ENCODE assay signal across 15 cellular contexts in genomic region chr20:54106162-54106561, GRCh38. TPM values are rescaled to one million over a fixed set of nuclear protein-coding genes. Genes with fewer than 3 reads are reported as not detected.
A peak's percentile ranks its signal among the peaks of the same experiment; 100 is the strongest.
DNase-seq lines count a peak whose midpoint lies in the region; ATAC-seq and TF ChIP-seq lines count a peak whose summit lies in the region.
"Had no signal": no experiment of that assay in that cellular context is flagged by ENCODE, and none has a peak within 500 bp of the region (broad histone marks: within the 10 kb centered on the region; RNA-seq: fewer than 3 reads in every experiment).

No MANE protein-coding gene starts in this region.

- H3K4me3 Mint-ChIP-seq in Calu3 (ENCODE audit: low read depth, unreplicated experiment): no peak overlapping the region
- H3K4me3 Mint-ChIP-seq: CD14-positive monocyte; CD4-positive, alpha-beta memory T cell had no signal

- H3K36me3 ChIP-seq in RWPE2 (ENCODE audit: low read depth): no peaks in the 10 kb centered on the region
- H3K36me3 ChIP-seq in esophagus squamous epithelium: no peaks in the 10 kb centered on the region
- no peaks in the 10 kb centered on the region for H3K36me3 ChIP-seq in liver (ENCODE audit: control insufficient read depth in 4 of 4, insufficient read depth in 3 of 4, low read depth in 1 of 4, low read length in 3 of 4)
- H3K36me3 ChIP-seq: BLaER1, HAP-1 had no signal

- no peak for ATAC-seq in RWPE2 (ENCODE audit: low read depth)
- ATAC-seq in HG03039 (IDR thresholded peaks at IDR 0.05; ENCODE audit: unreplicated experiment): no peak

- no peak for TF ChIP-seq RAD21 in liver (IDR thresholded peaks at IDR 0.05)

- WGBS in esophagus squamous epithelium, 2 donors: 35 to 45% methylated on average over 4 of the region's 4 CpGs
- WGBS in liver: 29% methylated on average over 4 of the region's 4 CpGs

- intact Hi-C loops in Calu3 (cut with micrococcal nuclease; ENCODE audit: unreplicated experiment): loop anchor here (2.0 to 10.0 kb wide), 2 partner anchors 67 to 239 kb away; partner anchors contain the start of gene CYP24A1
- intact Hi-C loops in esophagus squamous epithelium (cut with DNase I): no loop called here
- intact Hi-C loops in head of caudate nucleus (cut with DNase I): loop anchor here (10.0 kb wide), 1 partner anchor 539 kb away; no protein-coding TSS in a partner anchor

- H3K9me3 ChIP-seq in RWPE2 (ENCODE audit: severe bottlenecking): no peaks in the 10 kb centered on the region
- no peaks in the 10 kb centered on the region for H3K9me3 ChIP-seq in esophagus squamous epithelium
- H3K9me3 ChIP-seq in liver (ENCODE audit: control insufficient read depth in 4 of 4, low read length in 3 of 4): no peaks in the 10 kb centered on the region
- H3K9me3 ChIP-seq: HAP-1 had no signal

- H3K9ac ChIP-seq in liver (ENCODE audit: low read depth in 1 of 2, low read length in 2 of 2): peak overlapping the region in 1 of 2 donors; percentile 7
- H3K9ac ChIP-seq: BLaER1 had no signal

- no peak for TF ChIP-seq CTCF in Calu3 (IDR thresholded peaks at IDR 0.05; ENCODE audit: unreplicated experiment)
- TF ChIP-seq CTCF in RWPE2 (IDR thresholded peaks at IDR 0.05; ENCODE audit: poor library complexity, severe bottlenecking): no peak
- no peak for TF ChIP-seq CTCF in esophagus squamous epithelium (IDR thresholded peaks at IDR 0.05)
- TF ChIP-seq CTCF in liver (IDR thresholded peaks at IDR 0.05; ENCODE audit: low read depth, low read length, missing input control): no peak

- H3K4me3 ChIP-seq in RWPE2 (ENCODE audit: severe bottlenecking): no peak overlapping the region
- H3K4me3 ChIP-seq in esophagus squamous epithelium: no peak overlapping the region
- H3K4me3 ChIP-seq in liver (ENCODE audit: low read depth in 1 of 3, low read length in 3 of 3): no peak overlapping the region
- H3K4me3 ChIP-seq: BLaER1, HAP-1 had no signal

- H3K27ac ChIP-seq in RWPE2 (ENCODE audit: poor library complexity, severe bottlenecking): peak overlapping the region; percentile 59
- H3K27ac ChIP-seq in esophagus squamous epithelium: peak overlapping the region in 3 of 4 donors; percentile 47 to 77 (median 59)
- peak overlapping the region in 1 of 2 donors; percentile 10 for H3K27ac ChIP-seq in liver (ENCODE audit: low read depth in 1 of 2, low read length in 2 of 2)
- H3K27ac ChIP-seq: BLaER1 had no signal

- TF ChIP-seq POLR2A in esophagus squamous epithelium (IDR thresholded peaks at IDR 0.05): no peak

- peaks cover 15% of the 10 kb centered on the region for H3K36me3 Mint-ChIP-seq in Calu3 (ENCODE audit: insufficient read depth, unreplicated experiment)
- H3K36me3 Mint-ChIP-seq: CD14-positive monocyte had no signal

- H3K27ac Mint-ChIP-seq in Calu3 (ENCODE audit: unreplicated experiment): peak overlapping the region; percentile 83
- H3K27ac Mint-ChIP-seq: CD14-positive monocyte; CD4-positive, alpha-beta memory T cell had no signal

- peaks cover 77% of the 10 kb centered on the region for H3K4me1 Mint-ChIP-seq in Calu3 (ENCODE audit: low read depth, unreplicated experiment)

- no peaks in the 10 kb centered on the region for H3K9me3 Mint-ChIP-seq in Calu3 (ENCODE audit: low read depth, unreplicated experiment)
- H3K9me3 Mint-ChIP-seq: CD4-positive, alpha-beta memory T cell had no signal

- peaks cover 52% of the 10 kb centered on the region for H3K4me1 ChIP-seq in RWPE2 (ENCODE audit: insufficient read depth, poor library complexity, severe bottlenecking)
- peaks cover 0 to 64% (median 19%) of the 10 kb centered on the region in 3 donors for H3K4me1 ChIP-seq in esophagus squamous epithelium
- peaks cover 9 to 47% (median 42%) of the 10 kb centered on the region in 4 donors for H3K4me1 ChIP-seq in liver (ENCODE audit: control insufficient read depth in 4 of 4, insufficient read depth in 4 of 4, low read length in 3 of 4)
- H3K4me1 ChIP-seq: BLaER1, HAP-1 had no signal

- no TSS peak for BruUV-seq in Calu3 (replicated peaks; lab: Mats Ljungman, UMichigan)

- DNase-seq in Calu3 (no peak), RWPE2 (ENCODE audit: low spot score) (no peak), esophagus squamous epithelium (lab: John Stamatoyannopoulos, UW) (no peak), NCI-H345 (lab: John Stamatoyannopoulos, UW) (no peak), head of caudate nucleus (no peak)
- DNase-seq: AML-193; CD4-positive, alpha-beta memory T cell; DMS79 treated with DMSO at 0.1 percent for 48 hours; GF-D8; KG1 had no signal

- CTCF ChIA-PET in Calu3 (lab: Charles Lee): interaction anchor here (1.0 to 2.7 kb wide), 10 partner anchors 9 to 102 kb away, joined by 3 to 12 read pairs (median 6); partner anchors contain the start of gene PFDN4

- H3K27me3 ChIP-seq in RWPE2 (ENCODE audit: insufficient read depth, poor library complexity, severe bottlenecking) (no peaks in the 10 kb centered on the region), esophagus squamous epithelium (no peaks in the 10 kb centered on the region), liver (ENCODE audit: control insufficient read depth in 4 of 4, insufficient read depth in 4 of 4, low read length in 3 of 4) (no peaks in the 10 kb centered on the region)
- H3K27me3 ChIP-seq: BLaER1 had no signal

- no peaks in the 10 kb centered on the region for H3K27me3 Mint-ChIP-seq in Calu3 (ENCODE audit: unreplicated experiment)

TF ChIP-seq in liver, 16 proteins besides CTCF, POLR2A, EP300 and RAD21:
- TF ChIP-seq RXRA (IDR thresholded peaks at IDR 0.05): peak; percentile 16 to 36
- TF ChIP-seq ATF3 (IDR thresholded peaks at IDR 0.05): no peak
- TF ChIP-seq MAX (IDR thresholded peaks at IDR 0.05): peak; percentile 16
- no peak for TF ChIP-seq FOXA2 (IDR thresholded peaks at IDR 0.05)
- TF ChIP-seq HNF4A (conservative IDR thresholded peaks at IDR 0.05): no peak

RNA-seq across cellular contexts. Expression of gene BCAS1, which starts 35.8 kb away (rescaled TPM):
- total RNA-seq in Calu3 (2022) (11.1 and 16.9 TPM in 2 replicates), esophagus squamous epithelium (1 to 10 TPM in 3 of 4 donors, under 1 TPM in 1; 0.97 to 9.3 (median 4.4) TPM), liver (under 1 TPM; under 0.01 to 0.93 TPM)
- polyA plus RNA-seq in liver: under 1 TPM; 0.02 to 0.06 TPM
